In genomic region chr2:26692814-26693286, GRCh38 we compare ENCODE assay signal across 9 cellular contexts. TPM values are rescaled to one million over a fixed set of nuclear protein-coding genes. Genes with fewer than 3 reads are reported as not detected.
DNase-seq lines count a peak whose midpoint lies in the region; ATAC-seq, FAIRE-seq and TF ChIP-seq lines count a peak whose summit lies in the region.
"Had no signal": no experiment of that assay in that cellular context is flagged by ENCODE, and none has a peak within 500 bp of the region (broad histone marks: within the 10 kb centered on the region; RNA-seq: fewer than 3 reads in every experiment).

No MANE protein-coding gene starts in this region.

- CTCF ChIA-PET in activated CD8-positive, alpha-beta T cell treated with anti-CD3 and anti-CD28 coated beads, Interleukin-2, amount 10 ng/mL, durations not matched to agents 7 days and 5 days (lab: Charles Lee) = no interaction called here

- TF ChIP-seq CTCF in thoracic aorta (IDR thresholded peaks at IDR 0.05) = no peak

- no peak for FAIRE-seq in GM12892 (lab: Jason Lieb, UNC)

- H3K27ac Mint-ChIP-seq in activated CD8-positive, alpha-beta T cell treated with anti-CD3 and anti-CD28 coated beads, Interleukin-2, amount 10 ng/mL, durations not matched to agents 7 days and 5 days = no peak overlapping the region

- no peaks in the 10 kb centered on the region for H3K9me3 ChIP-seq in thoracic aorta

- POLR2A ChIA-PET in activated CD8-positive, alpha-beta T cell treated with anti-CD3 and anti-CD28 coated beads, Interleukin-2, amount 10 ng/mL, durations not matched to agents 7 days and 5 days (lab: Charles Lee) = no interaction called here

- H3K36me3 Mint-ChIP-seq in activated CD8-positive, alpha-beta T cell treated with anti-CD3 and anti-CD28 coated beads, Interleukin-2, amount 10 ng/mL, durations not matched to agents 7 days and 5 days (ENCODE audit: low read depth) = no peaks in the 10 kb centered on the region

- H3K4me3 ChIP-seq in thoracic aorta = peak overlapping the region; percentile 74

- no peaks in the 10 kb centered on the region for H3K36me3 ChIP-seq in thoracic aorta

- H3K4me1 Mint-ChIP-seq in activated CD8-positive, alpha-beta T cell treated with anti-CD3 and anti-CD28 coated beads, Interleukin-2, amount 10 ng/mL, durations not matched to agents 7 days and 5 days (ENCODE audit: low read depth) = no peaks in the 10 kb centered on the region

- no peaks in the 10 kb centered on the region for H3K9me3 Mint-ChIP-seq in activated CD8-positive, alpha-beta T cell treated with anti-CD3 and anti-CD28 coated beads, Interleukin-2, amount 10 ng/mL, durations not matched to agents 7 days and 5 days (ENCODE audit: insufficient read depth)

- peak overlapping the region; percentile 58 to 65 for H3K27ac ChIP-seq in thoracic aorta

- peaks cover 47% of the 10 kb centered on the region for H3K27me3 Mint-ChIP-seq in activated CD8-positive, alpha-beta T cell treated with anti-CD3 and anti-CD28 coated beads, Interleukin-2, amount 10 ng/mL, durations not matched to agents 7 days and 5 days (ENCODE audit: low read depth)

- DNase-seq in activated CD4-positive, alpha-beta T cell treated with anti-CD3 and anti-CD28 coated beads for 48 hours = peak; percentile 22
- no peak for DNase-seq in activated CD4-positive, alpha-beta T cell treated with anti-CD3 and anti-CD28 coated beads, Interleukin-2, amount 50 U/mL, for 4 hours
- DNase-seq in activated CD8-positive, alpha-beta T cell treated with anti-CD3 and anti-CD28 coated beads, Interleukin-2, amount 10 ng/mL, durations not matched to agents 7 days and 5 days = no peak
- DNase-seq in iPS-NIHi11 (ENCODE audit: low spot score) (peak; percentile 82), thoracic aorta (ENCODE audit: low spot score) (no peak), germinal center (ENCODE audit: low spot score) (no peak), GM12892 (ENCODE audit: insufficient read length) (no peak)
- DNase-seq: DND-41 had no signal

- no peak for TF ChIP-seq POLR2A in GM12892 (IDR thresholded peaks at IDR 0.05; ENCODE audit: low read depth, low read length)

- no peaks in the 10 kb centered on the region for H3K27me3 ChIP-seq in thoracic aorta (replicated peaks; ENCODE audit: insufficient read depth)

- ATAC-seq in activated CD8-positive, alpha-beta T cell treated with anti-CD3 and anti-CD28 coated beads, Interleukin-2, amount 10 ng/mL, durations not matched to agents 7 days and 5 days = peak; percentile 61
- ATAC-seq in thoracic aorta (ENCODE audit: insufficient number of reproducible peaks, low FRiP score, low read depth) (peak; percentile 6), HG03439 (IDR thresholded peaks at IDR 0.05; ENCODE audit: unreplicated experiment) (no peak)

- H3K4me1 ChIP-seq in thoracic aorta (ENCODE audit: control insufficient read depth in 1 of 2, low read depth in 2 of 2) = peaks cover 10 to 62% of the 10 kb centered on the region in 2 donors

- H3K4me3 Mint-ChIP-seq in activated CD8-positive, alpha-beta T cell treated with anti-CD3 and anti-CD28 coated beads, Interleukin-2, amount 10 ng/mL, durations not matched to agents 7 days and 5 days = no peak overlapping the region

RNA-seq across cellular contexts. Expression of gene KCNK3, which starts 0.3 kb away (rescaled TPM):
- not detected for total RNA-seq in activated CD8-positive, alpha-beta T cell treated with anti-CD3 and anti-CD28 coated beads, Interleukin-2, amount 10 ng/mL, durations not matched to agents 7 days and 5 days
- total RNA-seq in thoracic aorta = 10 to 100 TPM in 1 of 2 donors, 1 to 10 TPM in 1; 6.9 to 19.6 TPM
- not detected for polyA plus RNA-seq in GM12892 (2012; ENCODE audit: missing spikeins)

RNA-seq across cellular contexts. Expression of gene CIB4, which starts 51.7 kb away (rescaled TPM):
- not detected for total RNA-seq in activated CD8-positive, alpha-beta T cell treated with anti-CD3 and anti-CD28 coated beads, Interleukin-2, amount 10 ng/mL, durations not matched to agents 7 days and 5 days
- total RNA-seq in thoracic aorta = not detected
- not detected for polyA plus RNA-seq in GM12892 (2012; ENCODE audit: missing spikeins)

Comparison
In these comparisons a context has a peak if more than half of its experiments do, and no peak if none do; other contexts are left out.
1. DNase-seq: peak in activated CD4-positive, alpha-beta T cell treated with anti-CD3 and anti-CD28 coated beads for 48 hours (single experiment) and iPS-NIHi11 (single experiment); none in activated CD4-positive, alpha-beta T cell treated with anti-CD3 and anti-CD28 coated beads, Interleukin-2, amount 50 U/mL, for 4 hours (0 of 2), activated CD8-positive, alpha-beta T cell treated with anti-CD3 and anti-CD28 coated beads, Interleukin-2, amount 10 ng/mL, durations not matched to agents 7 days and 5 days (single experiment), thoracic aorta (single experiment), germinal center (single experiment) and GM12892 (single experiment).
2. RNA of gene KCNK3, which starts 0.3 kb away (total RNA-seq): 6.9 to 19.6 TPM in thoracic aorta; not detected in activated CD8-positive, alpha-beta T cell treated with anti-CD3 and anti-CD28 coated beads, Interleukin-2, amount 10 ng/mL, durations not matched to agents 7 days and 5 days; every median in the first group is over 4 times any median in the second.